ENCODE assay signal across 20 cellular contexts in genomic region chr21:44849616-44850130, GRCh38. TPM values are rescaled to one million over a fixed set of nuclear protein-coding genes. Genes with fewer than 3 reads are reported as not detected.
DNase-seq lines count a peak whose midpoint lies in the region; ATAC-seq and TF ChIP-seq lines count a peak whose summit lies in the region.
"Had no signal": no experiment of that assay in that cellular context is flagged by ENCODE, and none has a peak within 500 bp of the region (broad histone marks: within the 10 kb centered on the region; RNA-seq: fewer than 3 reads in every experiment).

No MANE protein-coding gene starts in this region.

- peaks cover 41% of the 10 kb centered on the region for H3K4me1 ChIP-seq in colonic mucosa
- H3K4me1 ChIP-seq in upper lobe of right lung, result peaks cover 19% of the 10 kb centered on the region

- no peaks in the 10 kb centered on the region for H3K9me3 Mint-ChIP-seq in stimulated activated naive CD8-positive, alpha-beta T cell treated with anti-CD3 and anti-CD28 coated beads, Interleukin-15, amount 100 ng/mL, for 72 hours
- H3K9me3 Mint-ChIP-seq: T-helper 1 cell treated with Interleukin-12 subunit alpha and Interleukin-12 subunit beta and Interleukin-4 antibody, amounts not matched to agents 30 μg/mL and 1 μg/mL, for 36 hours had no signal

- no peak overlapping the region for H3K4me3 Mint-ChIP-seq in stimulated activated naive CD8-positive, alpha-beta T cell treated with anti-CD3 and anti-CD28 coated beads, Interleukin-15, amount 100 ng/mL, for 72 hours
- H3K4me3 Mint-ChIP-seq: T-helper 1 cell treated with Interleukin-12 subunit alpha and Interleukin-12 subunit beta and Interleukin-4 antibody, amounts not matched to agents 30 μg/mL and 1 μg/mL, for 36 hours had no signal

- peak overlapping the region in 1 of 2 donors; percentile 48 for H3K9ac ChIP-seq in colonic mucosa (ENCODE audit: low read depth in 2 of 2, low read length in 2 of 2)

- no peak overlapping the region for H3K27ac Mint-ChIP-seq in stimulated activated naive CD8-positive, alpha-beta T cell treated with anti-CD3 and anti-CD28 coated beads, Interleukin-15, amount 100 ng/mL, for 72 hours
- H3K27ac Mint-ChIP-seq: T-helper 1 cell treated with Interleukin-12 subunit alpha and Interleukin-12 subunit beta and Interleukin-4 antibody, amounts not matched to agents 30 μg/mL and 1 μg/mL, for 36 hours had no signal

- peak overlapping the region; percentile 79 for H3K27ac ChIP-seq in HL-60 (replicated peaks)
- peak overlapping the region; percentile 73 for H3K27ac ChIP-seq in colonic mucosa
- H3K27ac ChIP-seq in upper lobe of right lung, result no peak overlapping the region
- H3K27ac ChIP-seq: tibial artery had no signal

- no peaks in the 10 kb centered on the region for H3K27me3 ChIP-seq in HL-60 (ENCODE audit: insufficient read depth, poor library complexity, severe bottlenecking)
- no peaks in the 10 kb centered on the region for H3K27me3 ChIP-seq in colonic mucosa
- H3K27me3 ChIP-seq in upper lobe of right lung, result no peaks in the 10 kb centered on the region

- H3K4me3 ChIP-seq in HL-60 (replicated peaks; ENCODE audit: insufficient read depth, low read length), result no peak overlapping the region
- no peak overlapping the region for H3K4me3 ChIP-seq in colonic mucosa
- H3K4me3 ChIP-seq in upper lobe of right lung, result no peak overlapping the region
- H3K4me3 ChIP-seq: smooth muscle cell, tibial artery had no signal

- TF ChIP-seq POLR2A in GM18505 (IDR thresholded peaks at IDR 0.05; ENCODE audit: borderline replicate concordance, extremely low read depth, insufficient read depth, insufficient read length), result no peak

- intact Hi-C loops in colonic mucosa (cut with DNase I), result no loop called here
- intact Hi-C loops in upper lobe of right lung (cut with DNase I), result loop anchor here (10.0 kb wide), 1 partner anchor 45 kb away; the partner anchor contains the start of gene UBE2G2

- DNase-seq in HL-60 (ENCODE audit: low read depth in 1 of 2, low spot score in 1 of 2) (peak; percentile 62 to 88), NOMO-1 treated with dmso at 0.1 percent for 144 hours (lab: John Stamatoyannopoulos, UW; ENCODE audit: unreplicated experiment) (peak; percentile 31), colonic mucosa (peak; percentile 69), upper lobe of right lung (peak; percentile 35)
- no peak for DNase-seq in stimulated activated naive CD8-positive, alpha-beta T cell treated with anti-CD3 and anti-CD28 coated beads, Interleukin-15, amount 100 ng/mL, for 72 hours
- DNase-seq: activated CD4-positive, alpha-beta T cell treated with anti-CD3 and anti-CD28 coated beads, Interleukin-2, amount 50 U/mL, for 4 hours; activated effector memory CD4-positive, alpha-beta T cell treated with anti-CD3 and anti-CD28 coated beads, Interleukin-2, amount 50 U/mL, for 16 hours; cortex of kidney; GOT3; NCI-H1048; NCI-H2029; SHP77 treated with DMSO at 0.1 percent for 48 hours; stimulated activated CD4-positive, alpha-beta T cell treated with anti-CD3 and anti-CD28 coated beads, Interleukin-2, amount 100 ng/mL, for 48 hours; stimulated activated naive CD4-positive, alpha-beta T cell treated with Interleukin-2 at 50 U/mL for 16 hours had no signal

- TF ChIP-seq CTCF in HL-60 (IDR thresholded peaks at IDR 0.05; ENCODE audit: insufficient read depth, low read length), result no peak
- no peak for TF ChIP-seq CTCF in colonic mucosa (IDR thresholded peaks at IDR 0.05)
- no peak for TF ChIP-seq CTCF in upper lobe of right lung (IDR thresholded peaks at IDR 0.05)

- peaks cover 40% of the 10 kb centered on the region for H3K4me1 Mint-ChIP-seq in stimulated activated naive CD8-positive, alpha-beta T cell treated with anti-CD3 and anti-CD28 coated beads, Interleukin-15, amount 100 ng/mL, for 72 hours

- ATAC-seq in upper lobe of right lung, result no peak
- ATAC-seq in GM18505 (IDR thresholded peaks at IDR 0.05; ENCODE audit: unreplicated experiment), result no peak
- no peak for ATAC-seq in GM18868 (IDR thresholded peaks at IDR 0.05; ENCODE audit: unreplicated experiment)
- ATAC-seq in stimulated activated naive CD8-positive, alpha-beta T cell treated with anti-CD3 and anti-CD28 coated beads, Interleukin-15, amount 100 ng/mL, for 72 hours, result no peak
- ATAC-seq: left lobe of liver had no signal

- H3K36me3 ChIP-seq in colonic mucosa, result peaks cover 4% of the 10 kb centered on the region
- H3K36me3 ChIP-seq in upper lobe of right lung, result peaks cover 51% of the 10 kb centered on the region

- no peaks in the 10 kb centered on the region for H3K9me3 ChIP-seq in colonic mucosa
- no peaks in the 10 kb centered on the region for H3K9me3 ChIP-seq in upper lobe of right lung
- H3K9me3 ChIP-seq: tibial artery had no signal

- peaks cover 2% of the 10 kb centered on the region for H3K27me3 Mint-ChIP-seq in stimulated activated naive CD8-positive, alpha-beta T cell treated with anti-CD3 and anti-CD28 coated beads, Interleukin-15, amount 100 ng/mL, for 72 hours

RNA-seq across cellular contexts. Expression of gene PTTG1IP, which starts 23.8 kb away (rescaled TPM):
- total RNA-seq in colonic mucosa, result 100 to 1,000 TPM; 218 to 414 TPM
- 244 TPM for total RNA-seq in upper lobe of right lung

RNA-seq across cellular contexts. Expression of gene SUMO3, which starts 31.8 kb away (rescaled TPM):
- 10 to 100 TPM; 81.3 to 82.8 TPM for total RNA-seq in colonic mucosa
- total RNA-seq in upper lobe of right lung, result 85.0 TPM

RNA-seq across cellular contexts. Expression of gene UBE2G2, which starts 48.1 kb away (rescaled TPM):
- total RNA-seq in colonic mucosa (10 to 100 TPM; 50.3 to 76.1 TPM), upper lobe of right lung (78.8 TPM)

Comparison
In these comparisons a context has a peak if more than half of its experiments do, and no peak if none do; other contexts are left out.
1. DNase-seq: peak in HL-60 (2 of 2), NOMO-1 treated with dmso at 0.1 percent for 144 hours (single experiment), colonic mucosa (single experiment) and upper lobe of right lung (single experiment); none in stimulated activated naive CD8-positive, alpha-beta T cell treated with anti-CD3 and anti-CD28 coated beads, Interleukin-15, amount 100 ng/mL, for 72 hours (0 of 2).